8 cellular contexts compared by ENCODE assay signal in genomic region chr12:6563448-6564050, GRCh38. TPM values are rescaled to one million over a fixed set of nuclear protein-coding genes. Genes with fewer than 3 reads are reported as not detected.
DNase-seq lines count a peak whose midpoint lies in the region; ATAC-seq and TF ChIP-seq lines count a peak whose summit lies in the region.

No MANE protein-coding gene starts in this region.

- in situ Hi-C loops in SK-MEL-5 (cut with HindIII; ENCODE audit: low pct_unique_long_range_greater_than_20kb, low sequenced_read_pairs) = no loop called here

- ATAC-seq in HG02610 (IDR thresholded peaks at IDR 0.05; ENCODE audit: unreplicated experiment) (no peak), HG02852 (IDR thresholded peaks at IDR 0.05; ENCODE audit: unreplicated experiment) (no peak)

- H3K9me3 ChIP-seq in left ventricle myocardium inferior (replicated peaks) = no peaks in the 10 kb centered on the region

- TF ChIP-seq CTCF in left ventricle myocardium inferior (IDR thresholded peaks at IDR 0.05; ENCODE audit: borderline replicate concordance) = peak; percentile 82

- peaks cover 18% of the 10 kb centered on the region for H3K4me1 ChIP-seq in left ventricle myocardium inferior

- H3K27me3 ChIP-seq in H7 (ENCODE audit: control insufficient read depth, insufficient read depth, low read length) (no peaks in the 10 kb centered on the region; the same call in 1 of the 2 replicates), left ventricle myocardium inferior (ENCODE audit: low read depth) (no peaks in the 10 kb centered on the region)

- H3K27ac ChIP-seq in left ventricle myocardium inferior (replicated peaks) = no peak overlapping the region

- H3K4me3 ChIP-seq in H7 (ENCODE audit: insufficient read depth, low read depth, low read length) = no peak overlapping the region
- no peak overlapping the region for H3K4me3 ChIP-seq in left ventricle myocardium inferior

- peaks cover 59% of the 10 kb centered on the region for H3K36me3 ChIP-seq in H7 (replicated peaks; ENCODE audit: control insufficient read depth, insufficient read depth, low read length)
- H3K36me3 ChIP-seq in left ventricle myocardium inferior = peaks cover 80% of the 10 kb centered on the region

- intact Hi-C loops in left ventricle myocardium inferior (cut with micrococcal nuclease) = no loop called here

- DNase-seq in AG20443 (ENCODE audit: low spot score) (peak; percentile 74), H7 (peak; percentile 76), SK-MEL-5 (ENCODE audit: low read depth, low spot score) (peak; percentile 74), left ventricle myocardium inferior (no peak)
- peak; percentile 27 to 61 (median 38) for DNase-seq in activated naive CD4-positive, alpha-beta T cell (lab: John Stamatoyannopoulos, UW)
- peak; percentile 80 for DNase-seq in stimulated activated CD4-positive, alpha-beta T cell treated with anti-CD3 and anti-CD28 coated beads, Interleukin-15, amount 100 ng/mL, for 24 hours

RNA-seq across cellular contexts. Expression of gene NOP2, which starts 4.5 kb away (rescaled TPM):
- 64.2 and 68.8 TPM in 2 replicates for total RNA-seq in H7 (2014; rRNA removed; shearing (Covaris generic))
- total RNA-seq in SK-MEL-5 (2014; rRNA removed; shearing (Covaris generic)) = 63.6 and 77.1 TPM in 2 replicates
- 47.5 and 57.9 TPM in 2 replicates for polyA plus RNA-seq in SK-MEL-5 (2015; cell fraction: cytosol; rRNA removed)
- 687 and 761 TPM in 2 replicates for polyA plus RNA-seq in SK-MEL-5 (2015; cell fraction: nucleus; rRNA removed)
- total RNA-seq in left ventricle myocardium inferior = 15.3 TPM

RNA-seq across cellular contexts. Expression of gene IFFO1, which starts 7.7 kb away (rescaled TPM):
- 15.1 and 18.2 TPM in 2 replicates for total RNA-seq in H7 (2014; rRNA removed; shearing (Covaris generic))
- 6.2 and 7.5 TPM in 2 replicates for total RNA-seq in SK-MEL-5 (2014; rRNA removed; shearing (Covaris generic))
- 10.1 and 13.0 TPM in 2 replicates for polyA plus RNA-seq in SK-MEL-5 (2015; cell fraction: cytosol; rRNA removed)
- polyA plus RNA-seq in SK-MEL-5 (2015; cell fraction: nucleus; rRNA removed) = 196 and 209 TPM in 2 replicates
- total RNA-seq in left ventricle myocardium inferior = 14.4 TPM

RNA-seq across cellular contexts. Expression of gene GAPDH, which starts 29.2 kb away (rescaled TPM):
- total RNA-seq in H7 (2014; rRNA removed; shearing (Covaris generic)) = 6,920 and 8,270 TPM in 2 replicates
- 9,488 and 9,829 TPM in 2 replicates for total RNA-seq in SK-MEL-5 (2014; rRNA removed; shearing (Covaris generic))
- 11,028 and 11,713 TPM in 2 replicates for polyA plus RNA-seq in SK-MEL-5 (2015; cell fraction: cytosol; rRNA removed)
- 3,036 and 3,118 TPM in 2 replicates for polyA plus RNA-seq in SK-MEL-5 (2015; cell fraction: nucleus; rRNA removed)
- 4,161 TPM for total RNA-seq in left ventricle myocardium inferior

RNA-seq across cellular contexts. Expression of gene CHD4, which starts 43.6 kb away (rescaled TPM):
- 236 and 245 TPM in 2 replicates for total RNA-seq in H7 (2014; rRNA removed; shearing (Covaris generic))
- total RNA-seq in SK-MEL-5 (2014; rRNA removed; shearing (Covaris generic)) = 154 TPM in 2 replicates
- 134 and 153 TPM in 2 replicates for polyA plus RNA-seq in SK-MEL-5 (2015; cell fraction: cytosol; rRNA removed)
- polyA plus RNA-seq in SK-MEL-5 (2015; cell fraction: nucleus; rRNA removed) = 228 and 263 TPM in 2 replicates
- 151 TPM for total RNA-seq in left ventricle myocardium inferior
